In genomic region chr10:133292919-133293809, GRCh38 we compare ENCODE assay signal across 13 cellular contexts. TPM values are rescaled to one million over a fixed set of nuclear protein-coding genes. Genes with fewer than 3 reads are reported as not detected.
A peak's percentile ranks its signal among the peaks of the same experiment; 100 is the strongest.
DNase-seq lines count a peak whose midpoint lies in the region; ATAC-seq and TF ChIP-seq lines count a peak whose summit lies in the region.
"Had no signal": no experiment of that assay in that cellular context is flagged by ENCODE, and none has a peak within 500 bp of the region (broad histone marks: within the 10 kb centered on the region; RNA-seq: fewer than 3 reads in every experiment).

No MANE protein-coding gene starts in this region.

- H3K4me2 ChIP-seq in fibroblast of lung (ENCODE audit: extremely low read depth, insufficient read depth, low read length) (peak overlapping the region; percentile 37), GM23338 (no peak overlapping the region)

- peaks cover 86% of the 10 kb centered on the region for H3K36me3 Mint-ChIP-seq in stimulated activated effector memory CD8-positive, alpha-beta T cell treated with anti-CD3 and anti-CD28 coated beads, Interleukin-12 subunit alpha, Interleukin-12 subunit beta, amount 100 ng/mL, for 72 hours
- H3K36me3 Mint-ChIP-seq in GM23338 (ENCODE audit: low read depth) = peaks cover 58% of the 10 kb centered on the region

- H3F3A ChIP-seq in GM23338 (replicated peaks; ENCODE audit: low read depth) = no peaks in the 10 kb centered on the region

- no peaks in the 10 kb centered on the region for H3K79me2 ChIP-seq in fibroblast of lung (ENCODE audit: control insufficient read depth, insufficient read depth, low read length)
- no peaks in the 10 kb centered on the region for H3K79me2 ChIP-seq in GM23338 (replicated peaks; ENCODE audit: insufficient read depth)

- H3K27me3 ChIP-seq in RWPE2 (ENCODE audit: insufficient read depth, poor library complexity, severe bottlenecking) (no peaks in the 10 kb centered on the region), fibroblast of lung (ENCODE audit: control insufficient read depth, insufficient read depth, low read length) (no peaks in the 10 kb centered on the region), GM23338 (ENCODE audit: insufficient read depth) (no peaks in the 10 kb centered on the region)

- peak; percentile 17 for DNase-seq in NOMO-1 treated with DMSO at 0.1 percent for 48 hours (lab: John Stamatoyannopoulos, UW; ENCODE audit: unreplicated experiment)
- no peak for DNase-seq in NOMO-1 (lab: John Stamatoyannopoulos, UW; ENCODE audit: unreplicated experiment in 2 of 2)
- no peak for DNase-seq in RWPE2 (ENCODE audit: low spot score)
- DNase-seq in fibroblast of lung (ENCODE audit: low read depth in 2 of 2) = peak; percentile 56 to 60
- no peak for DNase-seq in stimulated activated effector memory CD8-positive, alpha-beta T cell treated with anti-CD3 and anti-CD28 coated beads, Interleukin-12 subunit alpha, Interleukin-12 subunit beta, amount 100 ng/mL, for 72 hours (ENCODE audit: low spot score in 2 of 2)
- no peak for DNase-seq in posterior cingulate gyrus
- no peak for DNase-seq in GM23338 (ENCODE audit: low spot score)
- DNase-seq: cortex of kidney, NCI-H1105 had no signal

- H3K4me3 ChIP-seq in RWPE2 (ENCODE audit: severe bottlenecking) (no peak overlapping the region), fibroblast of lung (replicated peaks in 1 of 4; ENCODE audit: control extremely low read depth in 1 of 4, insufficient read depth in 1 of 4, low read depth in 3 of 4, low read length in 4 of 4) (no peak overlapping the region), GM23338 (no peak overlapping the region)

- H3K4me1 Mint-ChIP-seq in stimulated activated effector memory CD8-positive, alpha-beta T cell treated with anti-CD3 and anti-CD28 coated beads, Interleukin-12 subunit alpha, Interleukin-12 subunit beta, amount 100 ng/mL, for 72 hours = peaks cover 4% of the 10 kb centered on the region
- H3K4me1 Mint-ChIP-seq in GM23338 = no peaks in the 10 kb centered on the region

- H4K20me1 ChIP-seq in fibroblast of lung (ENCODE audit: control insufficient read depth, extremely low read depth, insufficient read depth, low read length) (no peaks in the 10 kb centered on the region), GM23338 (replicated peaks; ENCODE audit: insufficient read depth) (no peaks in the 10 kb centered on the region; the same call in 1 of the 2 replicates)

- H3K27ac Mint-ChIP-seq in stimulated activated effector memory CD8-positive, alpha-beta T cell treated with anti-CD3 and anti-CD28 coated beads, Interleukin-12 subunit alpha, Interleukin-12 subunit beta, amount 100 ng/mL, for 72 hours = no peak overlapping the region
- no peak overlapping the region for H3K27ac Mint-ChIP-seq in GM23338

- H3K9me3 ChIP-seq in RWPE2 (ENCODE audit: severe bottlenecking) = no peaks in the 10 kb centered on the region
- no peaks in the 10 kb centered on the region for H3K9me3 ChIP-seq in fibroblast of lung (ENCODE audit: control insufficient read depth, insufficient read depth, low read depth, low read length)

- H3K9me3 Mint-ChIP-seq in stimulated activated effector memory CD8-positive, alpha-beta T cell treated with anti-CD3 and anti-CD28 coated beads, Interleukin-12 subunit alpha, Interleukin-12 subunit beta, amount 100 ng/mL, for 72 hours = no peaks in the 10 kb centered on the region
- H3K9me3 Mint-ChIP-seq in GM23338 = no peaks in the 10 kb centered on the region

- intact Hi-C loops in posterior cingulate gyrus (cut with DNase I) = no loop called here

- no peak overlapping the region for H3K4me3 Mint-ChIP-seq in stimulated activated effector memory CD8-positive, alpha-beta T cell treated with anti-CD3 and anti-CD28 coated beads, Interleukin-12 subunit alpha, Interleukin-12 subunit beta, amount 100 ng/mL, for 72 hours
- H3K4me3 Mint-ChIP-seq in GM23338 = no peak overlapping the region

- peak; percentile 86 for ATAC-seq in RWPE2 (ENCODE audit: low read depth)
- peak; percentile 74 for ATAC-seq in stimulated activated effector memory CD8-positive, alpha-beta T cell treated with anti-CD3 and anti-CD28 coated beads, Interleukin-12 subunit alpha, Interleukin-12 subunit beta, amount 100 ng/mL, for 72 hours
- no peak for ATAC-seq in GM23338
- no peak for ATAC-seq in HG03159 (IDR thresholded peaks at IDR 0.05; ENCODE audit: unreplicated experiment)

- H3K9ac ChIP-seq in fibroblast of lung (ENCODE audit: insufficient read depth, low read length) = no peak overlapping the region

- H3K36me3 ChIP-seq in RWPE2 (ENCODE audit: low read depth) (peaks cover 68% of the 10 kb centered on the region), fibroblast of lung (ENCODE audit: control insufficient read depth, insufficient read depth, low read length) (peaks cover 46% of the 10 kb centered on the region), GM23338 (ENCODE audit: insufficient read depth) (no peaks in the 10 kb centered on the region; the same call in 1 of the 2 replicates)

- peaks cover 14% of the 10 kb centered on the region for H3K4me1 ChIP-seq in RWPE2 (ENCODE audit: insufficient read depth, poor library complexity, severe bottlenecking)
- peaks cover 13% of the 10 kb centered on the region for H3K4me1 ChIP-seq in fibroblast of lung (ENCODE audit: control insufficient read depth, extremely low read depth, insufficient read depth, low read length)
- H3K4me1 ChIP-seq in GM23338 (ENCODE audit: insufficient read depth) = no peaks in the 10 kb centered on the region

- peaks cover 7% of the 10 kb centered on the region for H3K27me3 Mint-ChIP-seq in GM23338 (ENCODE audit: insufficient read depth, low read depth, poor library complexity)

- no peaks in the 10 kb centered on the region for H3K9me2 ChIP-seq in GM23338 (ENCODE audit: insufficient read depth)

- peak overlapping the region; percentile 70 for H3K27ac ChIP-seq in RWPE2 (ENCODE audit: poor library complexity, severe bottlenecking)
- peak overlapping the region; percentile 54 for H3K27ac ChIP-seq in fibroblast of lung (ENCODE audit: insufficient read depth, low read length)
- no peak overlapping the region for H3K27ac ChIP-seq in GM23338 (ENCODE audit: low read depth)
- H3K27ac ChIP-seq: 22Rv1 had no signal

- H2AFZ ChIP-seq in fibroblast of lung (ENCODE audit: low read length) (no peak overlapping the region), GM23338 (no peak overlapping the region)

- TF ChIP-seq CTCF in RWPE2 (IDR thresholded peaks at IDR 0.05; ENCODE audit: poor library complexity, severe bottlenecking) (no peak), fibroblast of lung (conservative IDR thresholded peaks at IDR 0.05 in 1 of 2, IDR thresholded peaks at IDR 0.05 in 1 of 2; ENCODE audit: low read depth in 1 of 2, low read length in 2 of 2) (no peak), GM23338 (conservative IDR thresholded peaks at IDR 0.05; ENCODE audit: low read depth in 2 of 2) (no peak)

TF ChIP-seq in GM23338, 12 proteins besides CTCF, POLR2A, EP300 and RAD21 (continues in another document):
- TF ChIP-seq POLR2AphosphoS5 (IDR thresholded peaks at IDR 0.05; ENCODE audit: low read depth) = no peak
- TF ChIP-seq CREB1 (CRISPR knock-in tag; IDR thresholded peaks at IDR 0.05; ENCODE audit: low read depth) = no peak

RNA-seq across cellular contexts. Expression of gene TUBGCP2, which starts 15.5 kb away (rescaled TPM):
- total RNA-seq in fibroblast of lung = 51.6 and 60.8 TPM in 2 replicates
- 31.0 and 46.0 TPM in 2 replicates for polyA plus RNA-seq in fibroblast of lung
- 42.2 and 63.2 TPM in 2 replicates for polyA plus RNA-seq in fibroblast of lung (2012)
- polyA minus RNA-seq in fibroblast of lung (ENCODE audit: low replicate concordance) = 56.9 and 75.9 TPM in 2 replicates
- total RNA-seq in GM23338 (2014; rRNA removed; shearing (Covaris generic)) = 51.5 and 67.7 TPM in 2 replicates
- 56.6 and 59.6 TPM in 2 replicates for polyA plus RNA-seq in GM23338 (2016; fragmentation: Nextera tagmentation; extraction: Ambion mirVana)

RNA-seq across cellular contexts. Expression of gene ZNF511, which starts 15.6 kb away (rescaled TPM):
- total RNA-seq in fibroblast of lung = 23.6 and 27.7 TPM in 2 replicates
- polyA plus RNA-seq in fibroblast of lung = 18.5 and 25.2 TPM in 2 replicates
- polyA plus RNA-seq in fibroblast of lung (2012) = 28.3 and 42.8 TPM in 2 replicates
- polyA minus RNA-seq in fibroblast of lung (ENCODE audit: low replicate concordance) = 9.4 and 44.2 TPM in 2 replicates
- 41.0 and 41.3 TPM in 2 replicates for total RNA-seq in GM23338 (2014; rRNA removed; shearing (Covaris generic))
- 104 and 114 TPM in 2 replicates for polyA plus RNA-seq in GM23338 (2016; fragmentation: Nextera tagmentation; extraction: Ambion mirVana)

RNA-seq across cellular contexts. Expression of gene ADAM8, which starts 16.5 kb away (rescaled TPM):
- total RNA-seq in fibroblast of lung = 1.0 and 2.0 TPM in 2 replicates
- polyA plus RNA-seq in fibroblast of lung = 0.23 and 0.26 TPM in 2 replicates
- 0.26 and 0.47 TPM in 2 replicates for polyA plus RNA-seq in fibroblast of lung (2012)
- polyA minus RNA-seq in fibroblast of lung (ENCODE audit: low replicate concordance) = 0.26 TPM in 1 of 2 replicates, not detected in the other
- total RNA-seq in GM23338 (2014; rRNA removed; shearing (Covaris generic)) = 5.5 and 7.4 TPM in 2 replicates
- polyA plus RNA-seq in GM23338 (2016; fragmentation: Nextera tagmentation; extraction: Ambion mirVana) = 1.9 and 2.1 TPM in 2 replicates

RNA-seq across cellular contexts. Expression of gene CALY, which starts 43.5 kb away (rescaled TPM):
- 0.26 TPM in 1 of 2 replicates, not detected in the other for total RNA-seq in fibroblast of lung
- 0.14 TPM in 1 of 2 replicates, not detected in the other for polyA plus RNA-seq in fibroblast of lung
- 0.69 and 0.92 TPM in 2 replicates for polyA plus RNA-seq in fibroblast of lung (2012)
- not detected in 2 replicates for polyA minus RNA-seq in fibroblast of lung (ENCODE audit: low replicate concordance)
- total RNA-seq in GM23338 (2014; rRNA removed; shearing (Covaris generic)) = 0.31 and 1.0 TPM in 2 replicates
- polyA plus RNA-seq in GM23338 (2016; fragmentation: Nextera tagmentation; extraction: Ambion mirVana) = 8.0 and 9.0 TPM in 2 replicates
- total RNA-seq: liver, SK-MEL-5 had no signal

RNA-seq across cellular contexts. Expression of gene PRAP1, which starts 54.0 kb away (rescaled TPM):
- not detected in 2 replicates for total RNA-seq in fibroblast of lung
- polyA plus RNA-seq in fibroblast of lung = not detected in 2 replicates
- polyA plus RNA-seq in fibroblast of lung (2012) = not detected in 2 replicates
- polyA minus RNA-seq in fibroblast of lung (ENCODE audit: low replicate concordance) = not detected in 2 replicates
- not detected in 2 replicates for total RNA-seq in GM23338 (2014; rRNA removed; shearing (Covaris generic))
- polyA plus RNA-seq in GM23338 (2016; fragmentation: Nextera tagmentation; extraction: Ambion mirVana) = 0.68 and 1.5 TPM in 2 replicates
- total RNA-seq: SK-MEL-5 had no signal

Comparison
In these comparisons a context has a peak if more than half of its experiments do, and no peak if none do; other contexts are left out.
1. DNase-seq: peak in NOMO-1 treated with DMSO at 0.1 percent for 48 hours (single experiment) and fibroblast of lung (2 of 2); none in NOMO-1 (0 of 2), RWPE2 (single experiment), stimulated activated effector memory CD8-positive, alpha-beta T cell treated with anti-CD3 and anti-CD28 coated beads, Interleukin-12 subunit alpha, Interleukin-12 subunit beta, amount 100 ng/mL, for 72 hours (0 of 2), posterior cingulate gyrus (0 of 10) and GM23338 (single experiment).
2. ATAC-seq: peak in RWPE2 (single experiment) and stimulated activated effector memory CD8-positive, alpha-beta T cell treated with anti-CD3 and anti-CD28 coated beads, Interleukin-12 subunit alpha, Interleukin-12 subunit beta, amount 100 ng/mL, for 72 hours (single experiment); none in GM23338 (single experiment) and HG03159 (single experiment).